Comparison of ENCODE assay signal across 1 cellular context in the genomic region with DNA sequence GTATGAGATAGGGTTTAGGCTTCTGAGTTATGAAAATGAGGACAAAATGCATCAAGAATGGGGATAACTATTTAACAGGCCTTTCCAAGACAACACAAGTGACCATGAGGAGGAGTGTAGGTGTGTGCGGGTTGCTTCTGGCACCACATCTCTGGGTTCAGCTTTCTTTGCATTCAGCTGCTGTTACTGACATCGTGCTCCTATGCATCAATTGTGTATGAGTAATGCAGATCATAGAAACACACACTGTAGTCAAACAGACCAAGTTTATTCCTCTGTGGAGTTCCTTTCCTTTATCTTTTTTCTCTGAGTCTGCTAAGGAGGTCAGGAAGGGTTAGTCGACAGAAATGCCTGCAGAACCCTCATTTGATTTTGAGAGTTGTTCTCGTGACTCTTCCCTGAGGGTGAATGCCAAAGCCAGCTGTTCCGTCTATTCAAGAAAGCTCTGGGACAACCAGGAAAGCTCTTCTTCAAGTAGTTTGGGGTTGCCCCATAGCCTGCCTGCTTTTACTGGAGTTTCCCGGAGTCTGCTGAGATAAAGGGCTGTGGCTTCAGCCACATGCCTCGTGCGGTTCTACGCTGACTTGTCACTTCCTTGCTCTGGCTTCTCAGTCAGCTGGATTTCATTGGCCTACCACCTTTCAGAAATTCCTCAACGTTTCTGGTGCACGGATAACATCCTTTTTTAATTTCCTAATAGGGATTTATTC.
TF ChIP-seq lines count a peak whose summit lies in the region.

No MANE protein-coding gene starts in this region.

TF ChIP-seq in HepG2, 621 proteins besides CTCF, POLR2A, EP300 and RAD21 (continued from another document):
- TF ChIP-seq ATF4 (CRISPR knock-in tag; IDR thresholded peaks at IDR 0.05) (no peak), ZNF503 (CRISPR knock-in tag; IDR thresholded peaks at IDR 0.05) (no peak), ZSCAN31 (CRISPR knock-in tag; IDR thresholded peaks at IDR 0.05; ENCODE audit: low read depth) (no peak), HNRNPUL1 (IDR thresholded peaks at IDR 0.05; ENCODE audit: low read depth, low read length) (no peak), HES4 (CRISPR knock-in tag; IDR thresholded peaks at IDR 0.05; ENCODE audit: borderline replicate concordance) (no peak), MAFK (conservative IDR thresholded peaks at IDR 0.05 in 1 of 2, IDR thresholded peaks at IDR 0.05 in 1 of 2; ENCODE audit: low read length in 2 of 2) (no peak), CENPT (CRISPR knock-in tag; IDR thresholded peaks at IDR 0.05; ENCODE audit: low read depth) (no peak), NR2F2 (IDR thresholded peaks at IDR 0.05; ENCODE audit: borderline replicate concordance, low read depth) (no peak), ISL2 (CRISPR knock-in tag; IDR thresholded peaks at IDR 0.05) (no peak)
- TF ChIP-seq, protein P1, sequence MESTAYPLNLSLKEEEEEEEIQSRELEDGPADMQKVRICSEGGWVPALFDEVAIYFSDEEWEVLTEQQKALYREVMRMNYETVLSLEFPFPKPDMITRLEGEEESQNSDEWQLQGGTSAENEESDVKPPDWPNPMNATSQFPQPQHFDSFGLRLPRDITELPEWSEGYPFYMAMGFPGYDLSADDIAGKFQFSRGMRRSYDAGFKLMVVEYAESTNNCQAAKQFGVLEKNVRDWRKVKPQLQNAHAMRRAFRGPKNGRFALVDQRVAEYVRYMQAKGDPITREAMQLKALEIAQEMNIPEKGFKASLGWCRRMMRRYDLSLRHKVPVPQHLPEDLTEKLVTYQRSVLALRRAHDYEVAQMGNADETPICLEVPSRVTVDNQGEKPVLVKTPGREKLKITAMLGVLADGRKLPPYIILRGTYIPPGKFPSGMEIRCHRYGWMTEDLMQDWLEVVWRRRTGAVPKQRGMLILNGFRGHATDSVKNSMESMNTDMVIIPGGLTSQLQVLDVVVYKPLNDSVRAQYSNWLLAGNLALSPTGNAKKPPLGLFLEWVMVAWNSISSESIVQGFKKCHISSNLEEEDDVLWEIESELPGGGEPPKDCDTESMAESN (CRISPR knock-in tag; conservative IDR thresholded peaks at IDR 0.05) = no peak
